ENCODE assay signal across 16 cellular contexts in genomic region chr3:46285931-46286330, GRCh38. TPM values are rescaled to one million over a fixed set of nuclear protein-coding genes. Genes with fewer than 3 reads are reported as not detected.
DNase-seq lines count a peak whose midpoint lies in the region; ATAC-seq and TF ChIP-seq lines count a peak whose summit lies in the region.
"Had no signal": no experiment of that assay in that cellular context is flagged by ENCODE, and none has a peak within 500 bp of the region (broad histone marks: within the 10 kb centered on the region; RNA-seq: fewer than 3 reads in every experiment).

No MANE protein-coding gene starts in this region.

- H3K9ac ChIP-seq in MM.1S (ENCODE audit: low read length), result no peak overlapping the region

- no peak overlapping the region for H3K4me2 ChIP-seq in MM.1S (ENCODE audit: low read depth, low read length)

- no peaks in the 10 kb centered on the region for H3K9me2 ChIP-seq in MM.1S (replicated peaks; ENCODE audit: insufficient read depth, low read length)

- no peak overlapping the region for H2AFZ ChIP-seq in MM.1S (ENCODE audit: low read length)

- peaks cover 16% of the 10 kb centered on the region for H3K36me3 Mint-ChIP-seq in activated CD8-positive, alpha-beta memory T cell treated with anti-CD3 and anti-CD28 coated beads, Interleukin-2, amount 10 ng/mL, durations not matched to agents 7 days and 5 days
- no peaks in the 10 kb centered on the region for H3K36me3 Mint-ChIP-seq in activated T-helper 17 cell treated with anti-CD3 and anti-CD28 coated beads, Interleukin-2, amount 50 U/mL, for 72 hours (ENCODE audit: low read depth)

- peaks cover 88% of the 10 kb centered on the region for H3K4me1 Mint-ChIP-seq in activated CD8-positive, alpha-beta memory T cell treated with anti-CD3 and anti-CD28 coated beads, Interleukin-2, amount 10 ng/mL, durations not matched to agents 7 days and 5 days
- H3K4me1 Mint-ChIP-seq in activated T-helper 17 cell treated with anti-CD3 and anti-CD28 coated beads, Interleukin-2, amount 50 U/mL, for 72 hours, result peaks cover 48% of the 10 kb centered on the region

- peak overlapping the region; percentile 91 for H3K27ac Mint-ChIP-seq in activated CD8-positive, alpha-beta memory T cell treated with anti-CD3 and anti-CD28 coated beads, Interleukin-2, amount 10 ng/mL, durations not matched to agents 7 days and 5 days
- peak overlapping the region; percentile 85 for H3K27ac Mint-ChIP-seq in activated T-helper 17 cell treated with anti-CD3 and anti-CD28 coated beads, Interleukin-2, amount 50 U/mL, for 72 hours

- H3K27ac ChIP-seq in MM.1S (ENCODE audit: low read length) (peak overlapping the region; percentile 88; the same call in 1 of the 2 replicates), spleen (peak overlapping the region in 5 of 8 donors; percentile 47 to 67 (median 64))
- H3K27ac ChIP-seq: C4-2B had no signal

- no peak for TF ChIP-seq CTCF in MM.1S (IDR thresholded peaks at IDR 0.05; ENCODE audit: low read length)
- TF ChIP-seq CTCF in spleen (IDR thresholded peaks at IDR 0.05 in 8 of 11, conservative IDR thresholded peaks at IDR 0.05 in 3 of 11), result no peak

- H3K4me3 ChIP-seq in MM.1S (ENCODE audit: low read length) (no peak overlapping the region), spleen (no peak overlapping the region)

- H3K27me3 Mint-ChIP-seq in activated CD8-positive, alpha-beta memory T cell treated with anti-CD3 and anti-CD28 coated beads, Interleukin-2, amount 10 ng/mL, durations not matched to agents 7 days and 5 days, result no peaks in the 10 kb centered on the region
- H3K27me3 Mint-ChIP-seq in activated T-helper 17 cell treated with anti-CD3 and anti-CD28 coated beads, Interleukin-2, amount 50 U/mL, for 72 hours, result no peaks in the 10 kb centered on the region

- H3K79me2 ChIP-seq in MM.1S (ENCODE audit: low read length), result peaks cover 5% of the 10 kb centered on the region

- H3K9me3 Mint-ChIP-seq in activated CD8-positive, alpha-beta memory T cell treated with anti-CD3 and anti-CD28 coated beads, Interleukin-2, amount 10 ng/mL, durations not matched to agents 7 days and 5 days (ENCODE audit: low read depth), result no peaks in the 10 kb centered on the region
- H3K9me3 Mint-ChIP-seq in activated T-helper 17 cell treated with anti-CD3 and anti-CD28 coated beads, Interleukin-2, amount 50 U/mL, for 72 hours, result no peaks in the 10 kb centered on the region

- no peaks in the 10 kb centered on the region for H4K20me1 ChIP-seq in MM.1S (ENCODE audit: insufficient read depth, low read length)

- ATAC-seq in activated CD8-positive, alpha-beta memory T cell treated with anti-CD3 and anti-CD28 coated beads, Interleukin-2, amount 10 ng/mL, durations not matched to agents 7 days and 5 days, result no peak
- ATAC-seq in activated T-helper 17 cell treated with anti-CD3 and anti-CD28 coated beads, Interleukin-2, amount 50 U/mL, for 72 hours (replicated peaks), result peak; percentile 17
- ATAC-seq: HCT116 had no signal

- DNase-seq in activated CD8-positive, alpha-beta memory T cell treated with anti-CD3 and anti-CD28 coated beads, Interleukin-2, amount 10 ng/mL, durations not matched to agents 7 days and 5 days, result no peak
- DNase-seq in activated CD8-positive, alpha-beta memory T cell treated with anti-CD3 and anti-CD28 coated beads for 24 hours, result no peak
- DNase-seq in MM.1S (no peak), spleen (no peak), NCI-H187 (lab: John Stamatoyannopoulos, UW) (no peak), NCI-H510A treated with DMSO at 0.1 percent for 48 hours (lab: John Stamatoyannopoulos, UW) (no peak), midbrain (lab: John Stamatoyannopoulos, UW) (no peak)
- DNase-seq: DMS79; NCI-H1436 treated with DMSO at 0.1 percent for 48 hours; NCI-H2081 treated with DMSO at 0.1 percent for 48 hours; NCI-H526; NK-92 treated with Interleukin-12 subunit alpha and Interleukin-12 subunit beta, amount 100 ng/mL, for 24 hours; PC-3 had no signal

- peaks cover 50% of the 10 kb centered on the region for H3F3A ChIP-seq in MM.1S (ENCODE audit: insufficient read depth, low read length)

- H3K9me3 ChIP-seq in MM.1S (replicated peaks; ENCODE audit: insufficient read depth, low read length) (no peaks in the 10 kb centered on the region), spleen (no peaks in the 10 kb centered on the region)

- no peak overlapping the region for H3K4me3 Mint-ChIP-seq in activated CD8-positive, alpha-beta memory T cell treated with anti-CD3 and anti-CD28 coated beads, Interleukin-2, amount 10 ng/mL, durations not matched to agents 7 days and 5 days
- H3K4me3 Mint-ChIP-seq in activated T-helper 17 cell treated with anti-CD3 and anti-CD28 coated beads, Interleukin-2, amount 50 U/mL, for 72 hours, result peak overlapping the region; percentile 44

- CTCF ChIA-PET in activated CD8-positive, alpha-beta memory T cell treated with anti-CD3 and anti-CD28 coated beads, Interleukin-2, amount 10 ng/mL, durations not matched to agents 7 days and 5 days (lab: Charles Lee), result interaction anchor here (1.0 to 4.1 kb wide), 6 partner anchors 9 to 84 kb away, joined by 3 to 66 read pairs (median 6); partner anchors contain the start of gene CCR5

- no peaks in the 10 kb centered on the region for H3K27me3 ChIP-seq in MM.1S (replicated peaks; ENCODE audit: insufficient read depth, low read length)
- no peaks in the 10 kb centered on the region for H3K27me3 ChIP-seq in spleen (replicated peaks in 1 of 7)

- intact Hi-C loops in spleen (cut with DNase I; ENCODE audit: low total_unique reads), result no loop called here

- no peak for TF ChIP-seq POLR2A in spleen (IDR thresholded peaks at IDR 0.05)

- 70 to 83% (median 78%) methylated on average over 4 of the region's 4 CpGs for WGBS in spleen, 5 donors

- no peaks in the 10 kb centered on the region for H3K36me3 ChIP-seq in MM.1S (replicated peaks; ENCODE audit: insufficient read depth, low read length)
- H3K36me3 ChIP-seq in spleen, result no peaks in the 10 kb centered on the region

- H3K4me1 ChIP-seq in MM.1S (ENCODE audit: low read length) (peaks cover 89% of the 10 kb centered on the region), spleen (peaks cover 0 to 39% (median 18%) of the 10 kb centered on the region in 6 donors)

RNA-seq across cellular contexts. Expression of gene CCR3, which starts 43.7 kb away (rescaled TPM):
- 1 to 10 TPM; 1.4 to 2.0 TPM for total RNA-seq in activated CD8-positive, alpha-beta memory T cell treated with anti-CD3 and anti-CD28 coated beads, Interleukin-2, amount 10 ng/mL, durations not matched to agents 7 days and 5 days
- not detected for total RNA-seq in activated T-helper 17 cell treated with anti-CD3 and anti-CD28 coated beads, Interleukin-2, amount 50 U/mL, for 72 hours
- total RNA-seq in spleen, result 1 to 10 TPM in 3 of 7 donors, under 1 TPM in 4; 0.52 to 1.7 (median 0.60) TPM
- under 1 TPM; 0.10 to 0.28 (median 0.17) TPM for polyA plus RNA-seq in spleen
